ENCODE assay signal across 1 cellular context in the genomic region with DNA sequence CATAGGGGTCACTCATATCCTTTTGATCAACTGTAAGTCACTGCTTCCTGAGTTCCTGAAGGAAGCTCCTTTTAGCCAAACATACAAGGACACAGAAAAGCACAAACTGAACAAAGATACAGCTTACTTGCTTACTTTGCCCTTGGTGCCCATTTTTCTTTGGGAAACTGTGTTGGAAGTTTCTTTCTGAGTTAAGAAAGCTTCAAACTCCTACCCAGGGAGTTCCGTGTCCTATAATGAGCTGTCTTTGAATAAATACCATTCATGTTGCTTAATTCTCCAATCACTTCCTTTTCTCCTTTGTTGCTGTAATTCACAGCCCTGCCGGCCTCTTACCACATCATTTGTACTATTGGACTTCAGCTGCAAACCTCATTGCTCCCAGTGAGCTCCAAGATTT.
TF ChIP-seq lines count a peak whose summit lies in the region.

A gene (minus strand): TSS at position 228 of the 400 bp plus-strand sequence. CDS start 75 bp downstream, at position 153.

TF ChIP-seq in SK-N-SH, 30 proteins besides CTCF, POLR2A, EP300 and RAD21 (continued from another document):
- TF ChIP-seq, protein P1, sequence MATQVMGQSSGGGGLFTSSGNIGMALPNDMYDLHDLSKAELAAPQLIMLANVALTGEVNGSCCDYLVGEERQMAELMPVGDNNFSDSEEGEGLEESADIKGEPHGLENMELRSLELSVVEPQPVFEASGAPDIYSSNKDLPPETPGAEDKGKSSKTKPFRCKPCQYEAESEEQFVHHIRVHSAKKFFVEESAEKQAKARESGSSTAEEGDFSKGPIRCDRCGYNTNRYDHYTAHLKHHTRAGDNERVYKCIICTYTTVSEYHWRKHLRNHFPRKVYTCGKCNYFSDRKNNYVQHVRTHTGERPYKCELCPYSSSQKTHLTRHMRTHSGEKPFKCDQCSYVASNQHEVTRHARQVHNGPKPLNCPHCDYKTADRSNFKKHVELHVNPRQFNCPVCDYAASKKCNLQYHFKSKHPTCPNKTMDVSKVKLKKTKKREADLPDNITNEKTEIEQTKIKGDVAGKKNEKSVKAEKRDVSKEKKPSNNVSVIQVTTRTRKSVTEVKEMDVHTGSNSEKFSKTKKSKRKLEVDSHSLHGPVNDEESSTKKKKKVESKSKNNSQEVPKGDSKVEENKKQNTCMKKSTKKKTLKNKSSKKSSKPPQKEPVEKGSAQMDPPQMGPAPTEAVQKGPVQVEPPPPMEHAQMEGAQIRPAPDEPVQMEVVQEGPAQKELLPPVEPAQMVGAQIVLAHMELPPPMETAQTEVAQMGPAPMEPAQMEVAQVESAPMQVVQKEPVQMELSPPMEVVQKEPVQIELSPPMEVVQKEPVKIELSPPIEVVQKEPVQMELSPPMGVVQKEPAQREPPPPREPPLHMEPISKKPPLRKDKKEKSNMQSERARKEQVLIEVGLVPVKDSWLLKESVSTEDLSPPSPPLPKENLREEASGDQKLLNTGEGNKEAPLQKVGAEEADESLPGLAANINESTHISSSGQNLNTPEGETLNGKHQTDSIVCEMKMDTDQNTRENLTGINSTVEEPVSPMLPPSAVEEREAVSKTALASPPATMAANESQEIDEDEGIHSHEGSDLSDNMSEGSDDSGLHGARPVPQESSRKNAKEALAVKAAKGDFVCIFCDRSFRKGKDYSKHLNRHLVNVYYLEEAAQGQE (IDR thresholded peaks at IDR 0.05; ENCODE audit: low read depth, low read length): no peak
- TF ChIP-seq MXI1 (IDR thresholded peaks at IDR 0.05; ENCODE audit: low read depth, low read length): no peak
- no peak for TF ChIP-seq NRF1 (IDR thresholded peaks at IDR 0.05; ENCODE audit: low read depth, low read length)
- TF ChIP-seq, protein P2, sequence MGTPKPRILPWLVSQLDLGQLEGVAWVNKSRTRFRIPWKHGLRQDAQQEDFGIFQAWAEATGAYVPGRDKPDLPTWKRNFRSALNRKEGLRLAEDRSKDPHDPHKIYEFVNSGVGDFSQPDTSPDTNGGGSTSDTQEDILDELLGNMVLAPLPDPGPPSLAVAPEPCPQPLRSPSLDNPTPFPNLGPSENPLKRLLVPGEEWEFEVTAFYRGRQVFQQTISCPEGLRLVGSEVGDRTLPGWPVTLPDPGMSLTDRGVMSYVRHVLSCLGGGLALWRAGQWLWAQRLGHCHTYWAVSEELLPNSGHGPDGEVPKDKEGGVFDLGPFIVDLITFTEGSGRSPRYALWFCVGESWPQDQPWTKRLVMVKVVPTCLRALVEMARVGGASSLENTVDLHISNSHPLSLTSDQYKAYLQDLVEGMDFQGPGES (IDR thresholded peaks at IDR 0.05; ENCODE audit: low read depth, low read length): no peak
- TF ChIP-seq YY1 (IDR thresholded peaks at IDR 0.05; ENCODE audit: low read depth): no peak
- TF ChIP-seq, protein P3, sequence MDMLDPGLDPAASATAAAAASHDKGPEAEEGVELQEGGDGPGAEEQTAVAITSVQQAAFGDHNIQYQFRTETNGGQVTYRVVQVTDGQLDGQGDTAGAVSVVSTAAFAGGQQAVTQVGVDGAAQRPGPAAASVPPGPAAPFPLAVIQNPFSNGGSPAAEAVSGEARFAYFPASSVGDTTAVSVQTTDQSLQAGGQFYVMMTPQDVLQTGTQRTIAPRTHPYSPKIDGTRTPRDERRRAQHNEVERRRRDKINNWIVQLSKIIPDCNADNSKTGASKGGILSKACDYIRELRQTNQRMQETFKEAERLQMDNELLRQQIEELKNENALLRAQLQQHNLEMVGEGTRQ (IDR thresholded peaks at IDR 0.05; ENCODE audit: borderline replicate concordance, low read depth, low read length): no peak
- no peak for TF ChIP-seq GABPA (IDR thresholded peaks at IDR 0.05; ENCODE audit: low read depth)
- TF ChIP-seq POLR2AphosphoS5 (IDR thresholded peaks at IDR 0.05; ENCODE audit: low read depth, low read length): no peak
